In the genomic region with DNA sequence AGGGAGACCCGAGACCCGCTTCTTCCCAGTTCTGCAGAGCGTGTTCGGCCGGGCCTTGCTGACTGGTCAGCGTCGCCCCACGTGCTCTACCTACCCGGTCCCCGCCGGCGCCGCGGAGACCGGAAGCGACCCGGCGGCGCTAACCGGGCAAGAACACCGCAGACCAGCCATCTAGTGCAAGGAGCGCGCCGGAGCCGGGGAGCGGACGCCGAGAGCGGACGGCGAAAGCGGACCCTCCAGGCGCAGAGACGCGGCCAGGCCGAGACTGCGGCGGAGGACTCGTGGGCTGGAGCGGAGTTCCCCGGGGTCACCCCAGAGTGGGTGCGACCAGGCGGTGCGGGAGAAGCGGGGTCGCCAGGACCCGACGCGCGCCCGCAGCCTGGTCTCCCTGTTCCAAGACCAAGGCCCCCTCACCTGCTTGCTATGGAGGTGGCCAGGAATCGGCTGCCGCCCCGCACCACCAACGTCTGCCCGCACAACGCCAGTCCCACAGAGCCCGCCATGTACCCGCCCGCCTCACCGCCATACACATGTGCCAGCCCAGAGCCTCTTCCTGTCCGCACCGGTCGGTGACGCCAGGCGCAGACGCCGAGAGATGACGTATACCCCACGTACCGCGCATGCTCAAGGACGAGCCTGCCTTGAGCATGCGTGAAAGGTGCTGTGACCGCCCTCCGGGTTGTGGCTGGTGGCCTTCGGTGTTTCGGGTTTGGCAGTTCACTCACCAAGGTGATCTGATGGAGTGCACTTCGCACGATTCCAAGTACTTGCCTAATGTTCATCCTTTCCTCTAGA, we compare ENCODE assay signal across 1 cellular context.
TF ChIP-seq lines count a peak whose summit lies in the region.

A gene with protein sequence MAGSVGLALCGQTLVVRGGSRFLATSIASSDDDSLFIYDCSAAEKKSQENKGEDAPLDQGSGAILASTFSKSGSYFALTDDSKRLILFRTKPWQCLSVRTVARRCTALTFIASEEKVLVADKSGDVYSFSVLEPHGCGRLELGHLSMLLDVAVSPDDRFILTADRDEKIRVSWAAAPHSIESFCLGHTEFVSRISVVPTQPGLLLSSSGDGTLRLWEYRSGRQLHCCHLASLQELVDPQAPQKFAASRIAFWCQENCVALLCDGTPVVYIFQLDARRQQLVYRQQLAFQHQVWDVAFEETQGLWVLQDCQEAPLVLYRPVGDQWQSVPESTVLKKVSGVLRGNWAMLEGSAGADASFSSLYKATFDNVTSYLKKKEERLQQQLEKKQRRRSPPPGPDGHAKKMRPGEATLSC (minus strand): TSS at position 547 of the 795 bp plus-strand sequence. CDS start 44 bp downstream, at position 503.

TF ChIP-seq in K562, 482 proteins besides CTCF, POLR2A, EP300 and RAD21 (continued from another document and continues in another):
- TF ChIP-seq TFAM (CRISPR knock-in tag; conservative IDR thresholded peaks at IDR 0.05) (no peak), ZNF444 (CRISPR knock-in tag; IDR thresholded peaks at IDR 0.05) (no peak), ELF4 (CRISPR knock-in tag; IDR thresholded peaks at IDR 0.05) (no peak), SREBF2 (CRISPR knock-in tag; IDR thresholded peaks at IDR 0.05) (no peak), RBM17 (IDR thresholded peaks at IDR 0.05; ENCODE audit: borderline replicate concordance, low read depth, low read length) (no peak), ZNF583 (CRISPR knock-in tag; IDR thresholded peaks at IDR 0.05) (no peak), SRF (CRISPR knock-in tag; IDR thresholded peaks at IDR 0.05) (0 out of 4 replicates have a peak, but pooled peaks have one; percentile 5 to 17), SAFB2 (IDR thresholded peaks at IDR 0.05; ENCODE audit: borderline replicate concordance, low read depth, low read length, severe bottlenecking) (no peak), MEIS2 (IDR thresholded peaks at IDR 0.05; ENCODE audit: partially characterized antibody) (peak; percentile 97), BCOR (IDR thresholded peaks at IDR 0.05) (no peak), HMBOX1 (IDR thresholded peaks at IDR 0.05) (peak; percentile 48; the same call in 1 of the 2 replicates), MYBL2 (IDR thresholded peaks at IDR 0.05; ENCODE audit: low read depth) (no peak), MYBL2 (CRISPR knock-in tag; IDR thresholded peaks at IDR 0.05; ENCODE audit: borderline replicate concordance) (no peak), GTF2E2 (tag; IDR thresholded peaks at IDR 0.05) (peak; percentile 76; the same call in 1 of the 2 replicates), CBFA2T3 (IDR thresholded peaks at IDR 0.05) (no peak), FOXM1 (IDR thresholded peaks at IDR 0.05; ENCODE audit: low read depth) (no peak), FOXM1 (CRISPR knock-in tag; IDR thresholded peaks at IDR 0.05; ENCODE audit: low read depth) (peak; percentile 97; the same call in 1 of the 2 replicates), ZFP36 (IDR thresholded peaks at IDR 0.05; ENCODE audit: low read depth, low read length, partially characterized antibody) (no peak), GMEB1 (CRISPR knock-in tag; IDR thresholded peaks at IDR 0.05) (peak; percentile 92), GTF2F1 (IDR thresholded peaks at IDR 0.05; ENCODE audit: low read depth, low read length) (peak; percentile 91), IRF2 (CRISPR knock-in tag; IDR thresholded peaks at IDR 0.05) (no peak), CTBP1 (IDR thresholded peaks at IDR 0.05; ENCODE audit: borderline replicate concordance) (peak; percentile 48; the same call in 1 of the 2 replicates), PPARD (CRISPR knock-in tag; IDR thresholded peaks at IDR 0.05) (no peak), ZNF77 (CRISPR knock-in tag; IDR thresholded peaks at IDR 0.05) (no peak), ZNF3 (CRISPR knock-in tag; IDR thresholded peaks at IDR 0.05) (no peak), NUFIP1 (IDR thresholded peaks at IDR 0.05; ENCODE audit: partially characterized antibody) (no peak), TAF15 (IDR thresholded peaks at IDR 0.05; ENCODE audit: low read depth, low read length) (0 out of 2 replicates have a peak, but pooled peaks have one; percentile 63), ETS2 (tag; IDR thresholded peaks at IDR 0.05; ENCODE audit: borderline replicate concordance, poor library complexity, severe bottlenecking) (peak; percentile 71), E4F1 (CRISPR knock-in tag; IDR thresholded peaks at IDR 0.05; ENCODE audit: borderline replicate concordance) (no peak), ZSCAN32 (CRISPR knock-in tag; IDR thresholded peaks at IDR 0.05) (no peak), ADNP (tag; IDR thresholded peaks at IDR 0.05) (no peak), RFX7 (CRISPR knock-in tag; IDR thresholded peaks at IDR 0.05) (no peak), NCOA4 (IDR thresholded peaks at IDR 0.05; ENCODE audit: partially characterized antibody) (no peak), FOXA1 (IDR thresholded peaks at IDR 0.05; ENCODE audit: borderline replicate concordance) (no peak), CBX3 (IDR thresholded peaks at IDR 0.05; ENCODE audit: borderline replicate concordance in 1 of 2, low read length in 2 of 2) (peak in 1 of 2 experiments; percentile 46; a peak in 1 of 3 replicates), ZNF644 (tag; IDR thresholded peaks at IDR 0.05; ENCODE audit: low read depth) (no peak), PTBP1 (IDR thresholded peaks at IDR 0.05; ENCODE audit: low read depth, low read length) (no peak), POLR2AphosphoS2 (IDR thresholded peaks at IDR 0.05; ENCODE audit: low read length) (peak; percentile 93; the same call in 1 of the 2 replicates), GABPB2 (CRISPR knock-in tag; conservative IDR thresholded peaks at IDR 0.05) (no peak), MYNN (IDR thresholded peaks at IDR 0.05) (no peak), MYNN (CRISPR knock-in tag; IDR thresholded peaks at IDR 0.05) (no peak), RBM22 (IDR thresholded peaks at IDR 0.05; ENCODE audit: low read depth, low read length, poor library complexity, severe bottlenecking) (peak; percentile 91), ZFPM2 (CRISPR knock-in tag; IDR thresholded peaks at IDR 0.05) (no peak), ZNF699 (CRISPR knock-in tag; IDR thresholded peaks at IDR 0.05; ENCODE audit: insufficient replicate concordance) (no peak), ZNF143 (CRISPR knock-in tag; IDR thresholded peaks at IDR 0.05) (no peak), TCF7L2 (IDR thresholded peaks at IDR 0.05; ENCODE audit: low read depth, low read length) (peak; percentile 55; the same call in 1 of the 2 replicates), ZBTB33 (CRISPR knock-in tag; IDR thresholded peaks at IDR 0.05) (no peak), DACH1 (IDR thresholded peaks at IDR 0.05; ENCODE audit: partially characterized antibody) (no peak), RBM39 (optimal IDR thresholded peaks at IDR 0.05; ENCODE audit: low read depth, low read length) (no peak), ZNF551 (CRISPR knock-in tag; IDR thresholded peaks at IDR 0.05) (no peak), DIDO1 (tag; IDR thresholded peaks at IDR 0.05; ENCODE audit: low read depth) (peak; percentile 84), PYGO2 (tag; IDR thresholded peaks at IDR 0.05) (no peak), CCAR2 (IDR thresholded peaks at IDR 0.05; ENCODE audit: low read depth, low read length) (no peak), ERF (CRISPR knock-in tag; IDR thresholded peaks at IDR 0.05) (no peak), XRCC3 (IDR thresholded peaks at IDR 0.05) (no peak; the same call in 1 of the 2 replicates), KLF10 (CRISPR knock-in tag; IDR thresholded peaks at IDR 0.05) (no peak), KLF1 (tag; IDR thresholded peaks at IDR 0.05) (peak; percentile 81; the same call in 1 of the 2 replicates), DMBX1 (CRISPR knock-in tag; IDR thresholded peaks at IDR 0.05; ENCODE audit: borderline replicate concordance) (peak; percentile 19; the same call in 1 of the 2 replicates), MBD2 (IDR thresholded peaks at IDR 0.05; ENCODE audit: borderline replicate concordance, low read depth) (peak; percentile 73), SOX6 (IDR thresholded peaks at IDR 0.05) (no peak)
- TF ChIP-seq, protein P1, sequence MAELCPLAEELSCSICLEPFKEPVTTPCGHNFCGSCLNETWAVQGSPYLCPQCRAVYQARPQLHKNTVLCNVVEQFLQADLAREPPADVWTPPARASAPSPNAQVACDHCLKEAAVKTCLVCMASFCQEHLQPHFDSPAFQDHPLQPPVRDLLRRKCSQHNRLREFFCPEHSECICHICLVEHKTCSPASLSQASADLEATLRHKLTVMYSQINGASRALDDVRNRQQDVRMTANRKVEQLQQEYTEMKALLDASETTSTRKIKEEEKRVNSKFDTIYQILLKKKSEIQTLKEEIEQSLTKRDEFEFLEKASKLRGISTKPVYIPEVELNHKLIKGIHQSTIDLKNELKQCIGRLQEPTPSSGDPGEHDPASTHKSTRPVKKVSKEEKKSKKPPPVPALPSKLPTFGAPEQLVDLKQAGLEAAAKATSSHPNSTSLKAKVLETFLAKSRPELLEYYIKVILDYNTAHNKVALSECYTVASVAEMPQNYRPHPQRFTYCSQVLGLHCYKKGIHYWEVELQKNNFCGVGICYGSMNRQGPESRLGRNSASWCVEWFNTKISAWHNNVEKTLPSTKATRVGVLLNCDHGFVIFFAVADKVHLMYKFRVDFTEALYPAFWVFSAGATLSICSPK (IDR thresholded peaks at IDR 0.05; ENCODE audit: borderline replicate concordance) = no peak
- TF ChIP-seq, protein P2, sequence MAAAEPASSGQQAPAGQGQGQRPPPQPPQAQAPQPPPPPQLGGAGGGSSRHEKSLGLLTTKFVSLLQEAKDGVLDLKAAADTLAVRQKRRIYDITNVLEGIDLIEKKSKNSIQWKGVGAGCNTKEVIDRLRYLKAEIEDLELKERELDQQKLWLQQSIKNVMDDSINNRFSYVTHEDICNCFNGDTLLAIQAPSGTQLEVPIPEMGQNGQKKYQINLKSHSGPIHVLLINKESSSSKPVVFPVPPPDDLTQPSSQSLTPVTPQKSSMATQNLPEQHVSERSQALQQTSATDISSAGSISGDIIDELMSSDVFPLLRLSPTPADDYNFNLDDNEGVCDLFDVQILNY (CRISPR knock-in tag; IDR thresholded peaks at IDR 0.05) = no peak
- TF ChIP-seq, protein P3, sequence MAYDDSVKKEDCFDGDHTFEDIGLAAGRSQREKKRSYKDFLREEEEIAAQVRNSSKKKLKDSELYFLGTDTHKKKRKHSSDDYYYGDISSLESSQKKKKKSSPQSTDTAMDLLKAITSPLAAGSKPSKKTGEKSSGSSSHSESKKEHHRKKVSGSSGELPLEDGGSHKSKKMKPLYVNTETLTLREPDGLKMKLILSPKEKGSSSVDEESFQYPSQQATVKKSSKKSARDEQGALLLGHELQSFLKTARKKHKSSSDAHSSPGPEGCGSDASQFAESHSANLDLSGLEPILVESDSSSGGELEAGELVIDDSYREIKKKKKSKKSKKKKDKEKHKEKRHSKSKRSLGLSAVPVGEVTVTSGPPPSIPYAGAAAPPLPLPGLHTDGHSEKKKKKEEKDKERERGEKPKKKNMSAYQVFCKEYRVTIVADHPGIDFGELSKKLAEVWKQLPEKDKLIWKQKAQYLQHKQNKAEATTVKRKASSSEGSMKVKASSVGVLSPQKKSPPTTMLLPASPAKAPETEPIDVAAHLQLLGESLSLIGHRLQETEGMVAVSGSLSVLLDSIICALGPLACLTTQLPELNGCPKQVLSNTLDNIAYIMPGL (CRISPR knock-in tag; IDR thresholded peaks at IDR 0.05) = no peak; the same call in 1 of the 2 replicates
